Comparison of ENCODE assay signal across 11 cellular contexts in genomic region chr15:78069630-78070029, GRCh38. TPM values are rescaled to one million over a fixed set of nuclear protein-coding genes. Genes with fewer than 3 reads are reported as not detected.
A peak's percentile ranks its signal among the peaks of the same experiment; 100 is the strongest.
DNase-seq lines count a peak whose midpoint lies in the region; ATAC-seq, FAIRE-seq and TF ChIP-seq lines count a peak whose summit lies in the region.
"Had no signal": no experiment of that assay in that cellular context is flagged by ENCODE, and none has a peak within 500 bp of the region (broad histone marks: within the 10 kb centered on the region; RNA-seq: fewer than 3 reads in every experiment).

No MANE protein-coding gene starts in this region.

- TF ChIP-seq CTCF in CD8-positive, alpha-beta T cell (IDR thresholded peaks at IDR 0.05): no peak
- no peak for TF ChIP-seq CTCF in K562 (IDR thresholded peaks at IDR 0.05 in 2 of 3, conservative IDR thresholded peaks at IDR 0.05 in 1 of 3; ENCODE audit: insufficient read depth in 2 of 3, low read depth in 1 of 3, low read length in 3 of 3)

- no peak for DNase-seq in CD8-positive, alpha-beta T cell
- DNase-seq in Jurkat, Clone E6-1 (ENCODE audit: low read depth, low spot score): no peak
- DNase-seq in K562 (ENCODE audit: extremely low read depth in 1 of 4, low spot score in 3 of 4) (no peak), urothelium cell line (ENCODE audit: low spot score) (no peak), NCI-H748 (lab: John Stamatoyannopoulos, UW; ENCODE audit: unreplicated experiment) (no peak), islet precursor cell (no peak)
- DNase-seq: foreskin keratinocyte, NCI-H2107 had no signal

- no peaks in the 10 kb centered on the region for H3K36me3 ChIP-seq in CD8-positive, alpha-beta T cell (ENCODE audit: insufficient read depth, low read length)
- H3K36me3 ChIP-seq in K562 (ENCODE audit: control insufficient read depth, insufficient read depth, low read length): no peaks in the 10 kb centered on the region
- no peaks in the 10 kb centered on the region for H3K36me3 ChIP-seq in rectal smooth muscle tissue (ENCODE audit: control insufficient read depth, insufficient read depth, low read length)
- H3K36me3 ChIP-seq: neural progenitor cell had no signal

- 50% methylated on average over 1 of the region's 1 CpG for WGBS in K562 (ENCODE audit: insufficient coverage, low coverage, missing lambda C conversion rate)

- ATAC-seq in CD8-positive, alpha-beta T cell: no peak
- ATAC-seq in K562: peak; percentile 44; the same call in 1 of the 3 replicates
- ATAC-seq in GM21390 (IDR thresholded peaks at IDR 0.05; ENCODE audit: unreplicated experiment): no peak
- ATAC-seq: foreskin keratinocyte had no signal

- H3K27ac ChIP-seq in CD8-positive, alpha-beta T cell (ENCODE audit: low read depth, low read length): peak overlapping the region; percentile 49
- H3K27ac ChIP-seq in K562 (ENCODE audit: extremely low read depth, low read depth, low read length) (no peak overlapping the region), rectal smooth muscle tissue (ENCODE audit: low read depth, low read length) (peak overlapping the region; percentile 21)
- H3K27ac ChIP-seq: foreskin keratinocyte, neural progenitor cell had no signal

- H3K9ac ChIP-seq in K562 (ENCODE audit: insufficient read depth in 1 of 2, low read depth in 2 of 2, low read length in 2 of 2) (no peak overlapping the region), rectal smooth muscle tissue (ENCODE audit: low read length) (no peak overlapping the region)
- H3K9ac ChIP-seq: neural progenitor cell had no signal

- H3K27me3 ChIP-seq in CD8-positive, alpha-beta T cell (ENCODE audit: insufficient read depth, low read length): no peaks in the 10 kb centered on the region
- H3K27me3 ChIP-seq in K562 (ENCODE audit: control insufficient read depth in 2 of 2, insufficient read depth in 2 of 2, low read length in 2 of 2) (no peaks in the 10 kb centered on the region), rectal smooth muscle tissue (ENCODE audit: control insufficient read depth, insufficient read depth, low read length) (no peaks in the 10 kb centered on the region)
- H3K27me3 ChIP-seq: foreskin keratinocyte, neural progenitor cell had no signal

- peak overlapping the region; percentile 76 for H3K4me3 Mint-ChIP-seq in CD8-positive, alpha-beta T cell
- H3K4me3 Mint-ChIP-seq: neural progenitor cell had no signal

- peak overlapping the region; percentile 25 for H3K4me3 ChIP-seq in CD8-positive, alpha-beta T cell (ENCODE audit: low read depth, low read length)
- peak overlapping the region; percentile 31 for H3K4me3 ChIP-seq in Jurkat, Clone E6-1 (ENCODE audit: low read length)
- H3K4me3 ChIP-seq in K562 (no peak overlapping the region), rectal smooth muscle tissue (ENCODE audit: low read length) (peak overlapping the region; percentile 7)
- H3K4me3 ChIP-seq: neural progenitor cell had no signal

- no peaks in the 10 kb centered on the region for H3K9me1 ChIP-seq in K562 (ENCODE audit: control insufficient read depth, insufficient read depth, low read length)

- H3K9me3 ChIP-seq in CD8-positive, alpha-beta T cell (ENCODE audit: low read length): no peaks in the 10 kb centered on the region
- H3K9me3 ChIP-seq in K562 (replicated peaks; ENCODE audit: control insufficient read depth, insufficient read depth, low read depth, low read length): no peaks in the 10 kb centered on the region

- H2AFZ ChIP-seq in K562 (ENCODE audit: low read depth, low read length): no peak overlapping the region
- H2AFZ ChIP-seq: neural progenitor cell had no signal

- H3K79me2 ChIP-seq in K562 (ENCODE audit: control insufficient read depth, insufficient read depth, low read length): peaks cover 20% of the 10 kb centered on the region; the same call in 2 of the 3 replicates

- no TSS peak for BruUV-seq in K562 (replicated peaks; lab: Mats Ljungman, UMichigan)

- H3K9me3 Mint-ChIP-seq in CD8-positive, alpha-beta T cell: no peaks in the 10 kb centered on the region
- H3K9me3 Mint-ChIP-seq: neural progenitor cell had no signal

- in situ Hi-C loops in K562 (cut with MboI): no loop called here

- FAIRE-seq in K562 (lab: Jason Lieb, UNC) (no peak), urothelium cell line (lab: Jason Lieb, UNC) (no peak)

- peaks cover 88% of the 10 kb centered on the region for H3K4me1 ChIP-seq in CD8-positive, alpha-beta T cell (ENCODE audit: insufficient read depth, low read length)
- peaks cover 0 to 37% of the 10 kb centered on the region in 2 experiments; a peak in 3 of 5 replicates for H3K4me1 ChIP-seq in K562 (replicated peaks in 1 of 2; ENCODE audit: control insufficient read depth in 2 of 2, insufficient read depth in 2 of 2, low read length in 2 of 2)
- peaks cover 44% of the 10 kb centered on the region for H3K4me1 ChIP-seq in rectal smooth muscle tissue (ENCODE audit: control insufficient read depth, insufficient read depth, low read length)

- intact Hi-C loops in CD8-positive, alpha-beta T cell (cut with DNase I, micrococcal nuclease): loop anchor here in 1 of 2 experiments (2.0 kb wide), 1 partner anchor 19 kb away; no protein-coding TSS in a partner anchor
- intact Hi-C loops in K562 (cut with micrococcal nuclease): no loop called here

- CTCF ChIA-PET in CD8-positive, alpha-beta T cell (lab: Charles Lee): interaction anchor here (0.7 to 4.3 kb wide), 11 partner anchors 10 to 111 kb away, joined by 3 to 24 read pairs (median 9); no protein-coding TSS in a partner anchor
- CTCF ChIA-PET in K562 (lab: Yijun Ruan, JAX; ENCODE audit: low intra/inter-chr PET ratio): no interaction called here

- POLR2A ChIA-PET in CD8-positive, alpha-beta T cell (lab: Charles Lee): interaction anchor here (0.8 to 5.0 kb wide), 7 partner anchors 12 to 36 kb away, joined by 3 to 52 read pairs (median 6); no protein-coding TSS in a partner anchor
- POLR2A ChIA-PET in K562 (lab: Yijun Ruan, JAX): interaction anchor here (1.3 to 2.3 kb wide), 3 partner anchors 11 to 27 kb away, joined by 3 to 9 read pairs (median 5); no protein-coding TSS in a partner anchor

- H4K20me1 ChIP-seq in K562 (replicated peaks; ENCODE audit: control insufficient read depth, insufficient read depth, low read length): peaks cover 8% of the 10 kb centered on the region

- H3K36me3 Mint-ChIP-seq in CD8-positive, alpha-beta T cell: peaks cover 9% of the 10 kb centered on the region
- H3K36me3 Mint-ChIP-seq: neural progenitor cell had no signal

- TF ChIP-seq RAD21 in K562 (CRISPR knock-in tag; conservative IDR thresholded peaks at IDR 0.05 in 1 of 2, IDR thresholded peaks at IDR 0.05 in 1 of 2): no peak

- H3K27ac Mint-ChIP-seq in CD8-positive, alpha-beta T cell: no peak overlapping the region

- no peak for TF ChIP-seq EP300 in K562 (IDR thresholded peaks at IDR 0.05; ENCODE audit: low read length)

- TF ChIP-seq POLR2A in K562 (conservative IDR thresholded peaks at IDR 0.05): no peak

- H3K4me2 ChIP-seq in K562 (ENCODE audit: insufficient read depth, low read length): no peak overlapping the region
- H3K4me2 ChIP-seq: neural progenitor cell had no signal

- H3K4me1 Mint-ChIP-seq in CD8-positive, alpha-beta T cell (ENCODE audit: low read depth): peaks cover 33% of the 10 kb centered on the region

- H3K27me3 Mint-ChIP-seq in CD8-positive, alpha-beta T cell (ENCODE audit: low read depth): no peaks in the 10 kb centered on the region

TF ChIP-seq in K562, 482 proteins besides CTCF, POLR2A, EP300 and RAD21 (continues in another document):
- TF ChIP-seq ESRRA (IDR thresholded peaks at IDR 0.05; ENCODE audit: borderline replicate concordance, low read depth) (no peak), ZFPM2 (CRISPR knock-in tag; IDR thresholded peaks at IDR 0.05) (no peak), NELFE (IDR thresholded peaks at IDR 0.05; ENCODE audit: insufficient read depth, insufficient read length) (no peak)

RNA-seq across cellular contexts. Expression of gene TBC1D2B, which starts 7.9 kb away (rescaled TPM):
- total RNA-seq in CD8-positive, alpha-beta T cell: 100 to 1,000 TPM in 1 of 2 experiments, 10 to 100 TPM in 1; 88.7 to 101 TPM
- 27.6 TPM for polyA plus RNA-seq in Jurkat, Clone E6-1 (2012; ENCODE audit: insufficient read depth, insufficient read length)
- 51.5 and 55.8 TPM in 2 replicates for total RNA-seq in K562 (2011; cell fraction: chromatin; rRNA removed; ENCODE audit: low replicate concordance)
- 24.0 and 27.9 TPM in 2 replicates for total RNA-seq in K562 (2011; cell fraction: nucleolus; rRNA removed)
- 23.0 and 24.5 TPM in 2 replicates for total RNA-seq in K562 (2011; cell fraction: nucleoplasm; rRNA removed)
- total RNA-seq in K562 (2014; rRNA removed) (5.1 and 6.2 TPM in 2 replicates), K562 (2014; rRNA removed; fragmentation: Illumina TruSeq; extraction: Trizol) (8.9 and 9.3 TPM in 2 replicates), K562 (2015; rRNA removed; fragmentation: Illumina TruSeq; extraction: Trizol) (7.8 and 8.9 TPM in 2 replicates), K562 (2021) (10.1 and 10.7 TPM in 2 replicates)
- polyA plus RNA-seq in K562 (2011; rRNA removed) (13.7 and 16.3 TPM in 2 replicates), K562 (2014; fragmentation: Illumina TruSeq; extraction: Trizol) (7.7 and 9.2 TPM in 2 replicates), K562 (2014; fragmentation: Nextera tagmentation; extraction: Ambion mirVana) (under 1 TPM; 0.15 to 0.48 TPM), K562 (2014; rRNA removed) (6.5 and 6.9 TPM in 2 replicates)
- polyA plus RNA-seq in K562 (2011; cell fraction: cytosol; rRNA removed): 9.0 and 12.5 TPM in 2 replicates
- 28.9 and 35.0 TPM in 2 replicates for polyA plus RNA-seq in K562 (2011; cell fraction: nucleus; rRNA removed)
- polyA plus RNA-seq in K562 (2012): 5.8 and 15.9 TPM in 2 replicates
- polyA minus RNA-seq in K562 (2011; rRNA and poly(A)+ RNA removed): 10.0 and 13.7 TPM in 2 replicates
- polyA minus RNA-seq in K562 (2011; cell fraction: cytosol; rRNA and poly(A)+ RNA removed): 5.5 and 8.6 TPM in 2 replicates
- polyA minus RNA-seq in K562 (2011; cell fraction: nucleus; rRNA and poly(A)+ RNA removed): 7.5 and 11.8 TPM in 2 replicates

RNA-seq across cellular contexts. Expression of gene SH2D7, which starts 22.7 kb away (rescaled TPM):
- total RNA-seq in CD8-positive, alpha-beta T cell: not detected
- not detected for polyA plus RNA-seq in Jurkat, Clone E6-1 (2012; ENCODE audit: insufficient read depth, insufficient read length)
- not detected in 2 replicates for total RNA-seq in K562 (2011; cell fraction: chromatin; rRNA removed; ENCODE audit: low replicate concordance)
- not detected in 2 replicates for total RNA-seq in K562 (2011; cell fraction: nucleolus; rRNA removed)
- total RNA-seq in K562 (2011; cell fraction: nucleoplasm; rRNA removed): not detected in 2 replicates
- total RNA-seq in K562 (2014; rRNA removed): not detected in 2 replicates
- not detected in 2 replicates for total RNA-seq in K562 (2014; rRNA removed; fragmentation: Illumina TruSeq; extraction: Trizol)
- not detected in 2 replicates for total RNA-seq in K562 (2015; rRNA removed; fragmentation: Illumina TruSeq; extraction: Trizol)
- total RNA-seq in K562 (2021): not detected in 2 replicates
- polyA plus RNA-seq in K562 (2011; rRNA removed): not detected in 2 replicates
- not detected in 2 replicates for polyA plus RNA-seq in K562 (2011; cell fraction: cytosol; rRNA removed)
- not detected in 2 replicates for polyA plus RNA-seq in K562 (2011; cell fraction: nucleus; rRNA removed)
- 0.10 and 0.19 TPM in 2 replicates for polyA plus RNA-seq in K562 (2012)
- polyA plus RNA-seq in K562 (2014; fragmentation: Illumina TruSeq; extraction: Trizol): not detected in 2 replicates
- not detected for polyA plus RNA-seq in K562 (2014; fragmentation: Nextera tagmentation; extraction: Ambion mirVana)
- not detected in 2 replicates for polyA plus RNA-seq in K562 (2014; rRNA removed)
- polyA minus RNA-seq in K562 (2011; rRNA and poly(A)+ RNA removed): not detected in 2 replicates
- polyA minus RNA-seq in K562 (2011; cell fraction: cytosol; rRNA and poly(A)+ RNA removed): not detected in 2 replicates
- polyA minus RNA-seq in K562 (2011; cell fraction: nucleus; rRNA and poly(A)+ RNA removed): not detected in 2 replicates
- total RNA-seq: foreskin keratinocyte had no signal
- polyA plus RNA-seq: foreskin keratinocyte had no signal
